ENCODE assay signal across 21 cellular contexts in genomic region chr3:153706706-153707105, GRCh38.
"Had no signal": no experiment of that assay in that cellular context is flagged by ENCODE, and none has a peak within 500 bp of the region (broad histone marks: within the 10 kb centered on the region; RNA-seq: fewer than 3 reads in every experiment).

No MANE protein-coding gene starts in this region.

- H3K4me3 ChIP-seq: dorsolateral prefrontal cortex, gastrocnemius medialis, left ventricle myocardium inferior, lower lobe of right lung, sigmoid colon, skin epidermis, testis, transverse colon had no signal

- H3K4me3 Mint-ChIP-seq: central memory CD8-positive, alpha-beta T cell; immature natural killer cell; memory B cell; natural killer cell treated with Interleukin-12 subunit alpha and Interleukin-12 subunit beta and Interleukin-15 and Interleukin-18, amount 100 ng/mL, for 72 hours; stimulated activated naive B cell treated with anti-CD40 and anti-IgM and Interleukin-4, amounts not matched to agents 10 μg/mL and 1 μg/mL and 100 μg/mL, for 72 hours; stimulated activated naive CD8-positive, alpha-beta T cell treated with anti-CD3 and anti-CD28 coated beads, Interleukin-15, amount 100 ng/mL, for 72 hours had no signal

- H3K4me1 ChIP-seq: gastrocnemius medialis, left ventricle myocardium inferior, lower lobe of right lung, sigmoid colon, testis, transverse colon had no signal

- H3K36me3 Mint-ChIP-seq: immature natural killer cell; memory B cell; natural killer cell treated with Interleukin-12 subunit alpha and Interleukin-12 subunit beta and Interleukin-15 and Interleukin-18, amount 100 ng/mL, for 72 hours; stimulated activated naive B cell treated with anti-CD40 and anti-IgM and Interleukin-4, amounts not matched to agents 10 μg/mL and 1 μg/mL and 100 μg/mL, for 72 hours had no signal

- H3K9me3 Mint-ChIP-seq: central memory CD8-positive, alpha-beta T cell; natural killer cell treated with Interleukin-12 subunit alpha and Interleukin-12 subunit beta and Interleukin-15 and Interleukin-18, amount 100 ng/mL, for 72 hours; stimulated activated naive CD8-positive, alpha-beta T cell treated with anti-CD3 and anti-CD28 coated beads, Interleukin-15, amount 100 ng/mL, for 72 hours had no signal

- H3K9me3 ChIP-seq: gastrocnemius medialis, lower lobe of right lung, testis had no signal

- H3K27me3 Mint-ChIP-seq: stimulated activated naive B cell treated with anti-CD40 and anti-IgM and Interleukin-4, amounts not matched to agents 10 μg/mL and 1 μg/mL and 100 μg/mL, for 72 hours; stimulated activated naive CD8-positive, alpha-beta T cell treated with anti-CD3 and anti-CD28 coated beads, Interleukin-15, amount 100 ng/mL, for 72 hours had no signal

- DNase-seq: cortex of kidney; dorsolateral prefrontal cortex; effector CD8-positive, alpha-beta T cell; gastrocnemius medialis; immature natural killer cell; left ventricle myocardium inferior; lower lobe of right lung; midbrain; posterior cingulate gyrus; sigmoid colon; stimulated activated CD4-positive, alpha-beta T cell treated with anti-CD3 and anti-CD28 coated beads, Interleukin-2, amount 100 ng/mL, for 24 hours; stimulated activated CD4-positive, alpha-beta T cell treated with anti-CD3 and anti-CD28 coated beads, Interleukin-4, amount 100 ng/mL, for 4 hours; stimulated activated naive B cell treated with anti-CD40 and anti-IgM and Interleukin-4, amounts not matched to agents 10 μg/mL and 1 μg/mL and 100 μg/mL, for 72 hours; stimulated activated naive CD8-positive, alpha-beta T cell treated with anti-CD3 and anti-CD28 coated beads, Interleukin-15, amount 100 ng/mL, for 72 hours; testis; transverse colon had no signal

- H3K27me3 ChIP-seq: gastrocnemius medialis, sigmoid colon, testis, transverse colon had no signal

- ATAC-seq: esophagus mucosa; gastrocnemius medialis; lower lobe of right lung; natural killer cell treated with Interleukin-12 subunit alpha and Interleukin-12 subunit beta and Interleukin-15 and Interleukin-18, amount 100 ng/mL, for 72 hours; stimulated activated naive B cell treated with anti-CD40 and anti-IgM and Interleukin-4, amounts not matched to agents 10 μg/mL and 1 μg/mL and 100 μg/mL, for 72 hours; stimulated activated naive CD8-positive, alpha-beta T cell treated with anti-CD3 and anti-CD28 coated beads, Interleukin-15, amount 100 ng/mL, for 72 hours had no signal

- H3K27ac Mint-ChIP-seq: immature natural killer cell; memory B cell; natural killer cell treated with Interleukin-12 subunit alpha and Interleukin-12 subunit beta and Interleukin-15 and Interleukin-18, amount 100 ng/mL, for 72 hours; stimulated activated naive B cell treated with anti-CD40 and anti-IgM and Interleukin-4, amounts not matched to agents 10 μg/mL and 1 μg/mL and 100 μg/mL, for 72 hours had no signal

- H3K27ac ChIP-seq: dorsolateral prefrontal cortex, gastrocnemius medialis, left ventricle myocardium inferior, lower lobe of right lung, sigmoid colon, skin epidermis, transverse colon had no signal

- H3K4me1 Mint-ChIP-seq: central memory CD8-positive, alpha-beta T cell; immature natural killer cell; memory B cell; stimulated activated naive B cell treated with anti-CD40 and anti-IgM and Interleukin-4, amounts not matched to agents 10 μg/mL and 1 μg/mL and 100 μg/mL, for 72 hours; stimulated activated naive CD8-positive, alpha-beta T cell treated with anti-CD3 and anti-CD28 coated beads, Interleukin-15, amount 100 ng/mL, for 72 hours had no signal

- H3K36me3 ChIP-seq: gastrocnemius medialis, left ventricle myocardium inferior, lower lobe of right lung, sigmoid colon, transverse colon had no signal
